ENCODE assay signal across 10 cellular contexts in genomic region chr5:137503456-137503855, GRCh38. TPM values are rescaled to one million over a fixed set of nuclear protein-coding genes. Genes with fewer than 3 reads are reported as not detected.
"Had no signal": no experiment of that assay in that cellular context is flagged by ENCODE, and none has a peak within 500 bp of the region (broad histone marks: within the 10 kb centered on the region; RNA-seq: fewer than 3 reads in every experiment).

No MANE protein-coding gene starts in this region.

- H3K4me2 ChIP-seq: KMS-11 had no signal

- H3K4me1 Mint-ChIP-seq: IgD-negative memory B cell had no signal

- DNase-seq: IMR-90, KBM-7, KG1 had no signal

- H3K9ac ChIP-seq: KMS-11 had no signal

- ATAC-seq: HepG2, K562 had no signal

- H3K27ac Mint-ChIP-seq: IgD-negative memory B cell had no signal

- FAIRE-seq: HepG2, HTR-8/SVneo, K562 had no signal

- H3K4me3 Mint-ChIP-seq: IgD-negative memory B cell had no signal

- H3K4me3 ChIP-seq: K562 had no signal

- H3K9me3 Mint-ChIP-seq: IgD-negative memory B cell had no signal

- H3K36me3 Mint-ChIP-seq: IgD-negative memory B cell had no signal

- H3K27ac ChIP-seq: HL-60, KMS-11 had no signal

RNA-seq across cellular contexts. Expression of gene SPOCK1, which starts 4.3 kb away (rescaled TPM):
- total RNA-seq: HT-29 had no signal
- polyA plus RNA-seq: IgD-negative memory B cell had no signal
